ENCODE assay signal across 8 cellular contexts in the genomic region with DNA sequence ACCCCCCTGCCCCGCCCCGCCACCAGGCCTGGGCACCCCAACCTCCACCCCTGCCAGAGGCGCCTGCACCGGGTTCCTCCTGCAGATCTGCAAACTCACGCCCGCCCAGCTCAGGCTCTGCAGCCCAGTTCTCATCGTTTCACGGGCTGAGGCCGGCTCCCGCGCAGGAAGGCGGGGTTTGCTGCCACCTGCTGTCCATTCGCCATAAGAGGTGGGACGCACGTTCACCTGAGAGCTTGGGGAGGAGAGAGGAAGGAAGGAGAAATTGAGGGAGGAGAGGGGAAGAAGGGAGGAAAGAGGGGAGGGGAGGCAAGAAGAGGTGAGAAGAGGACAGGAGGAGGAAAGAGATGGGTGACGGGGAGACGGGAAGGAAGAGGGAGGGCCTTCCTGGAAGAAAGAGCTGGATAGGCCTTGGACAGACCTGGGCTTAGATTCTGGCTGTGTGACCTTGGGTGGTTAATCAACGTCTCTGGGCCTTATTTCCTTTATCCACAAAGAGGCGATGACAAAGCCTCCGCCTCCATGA.
A peak's percentile ranks its signal among the peaks of the same experiment; 100 is the strongest.
DNase-seq lines count a peak whose midpoint lies in the region; ATAC-seq and TF ChIP-seq lines count a peak whose summit lies in the region.

No MANE protein-coding gene starts in this region.

- intact Hi-C loops in left cardiac atrium (cut with DNase I): no loop called here

- peaks cover 9 to 13% of the 10 kb centered on the region in 2 donors for H3K36me3 Mint-ChIP-seq in activated naive CD4-positive, alpha-beta T cell treated with anti-CD3 and anti-CD28 coated beads, Interleukin-2, amount 50 U/mL, for 72 hours

- DNase-seq in GM04504 (ENCODE audit: low read depth) (peak; percentile 30), KG1 (lab: John Stamatoyannopoulos, UW) (peak; percentile 14), left cardiac atrium (peak; percentile 74), renal cortical epithelial cell (ENCODE audit: low read depth) (peak; percentile 19), GF-D8 (lab: John Stamatoyannopoulos, UW) (no peak)
- DNase-seq in activated naive CD4-positive, alpha-beta T cell treated with anti-CD3 and anti-CD28 coated beads, Interleukin-2, amount 50 U/mL, for 72 hours (ENCODE audit: low spot score in 2 of 2): peak in 1 of 2 donors; percentile 73

- ATAC-seq in SK-N-SH treated with all-trans-retinoic acid at 6 μM for 48 hours (peak; percentile 98), left cardiac atrium (peak; percentile 90 to 93), HG02610 (IDR thresholded peaks at IDR 0.05; ENCODE audit: unreplicated experiment) (no peak)
- ATAC-seq in activated naive CD4-positive, alpha-beta T cell treated with anti-CD3 and anti-CD28 coated beads, Interleukin-2, amount 50 U/mL, for 72 hours: peak; percentile 79 to 92

- no peak overlapping the region for H3K27ac Mint-ChIP-seq in activated naive CD4-positive, alpha-beta T cell treated with anti-CD3 and anti-CD28 coated beads, Interleukin-2, amount 50 U/mL, for 72 hours

- no peaks in the 10 kb centered on the region for H3K9me3 Mint-ChIP-seq in activated naive CD4-positive, alpha-beta T cell treated with anti-CD3 and anti-CD28 coated beads, Interleukin-2, amount 50 U/mL, for 72 hours

TF ChIP-seq in SK-N-SH treated with all-trans-retinoic acid at 6 μM for 48 hours, 23 proteins besides CTCF, POLR2A, EP300 and RAD21:
- no peak for TF ChIP-seq TSHZ2 (CRISPR knock-in tag; IDR thresholded peaks at IDR 0.05)
- TF ChIP-seq PPARA (CRISPR knock-in tag; IDR thresholded peaks at IDR 0.05; ENCODE audit: borderline replicate concordance): no peak
- TF ChIP-seq ARNTL (CRISPR knock-in tag; IDR thresholded peaks at IDR 0.05; ENCODE audit: borderline replicate concordance, low read depth): no peak
- no peak for TF ChIP-seq ZNF8 (CRISPR knock-in tag; IDR thresholded peaks at IDR 0.05)
- no peak for TF ChIP-seq BACH2 (CRISPR knock-in tag; IDR thresholded peaks at IDR 0.05; ENCODE audit: borderline replicate concordance)
- no peak for TF ChIP-seq ESRRG (CRISPR knock-in tag; IDR thresholded peaks at IDR 0.05)
- TF ChIP-seq CSDC2 (CRISPR knock-in tag; IDR thresholded peaks at IDR 0.05): no peak
- TF ChIP-seq TCF4 (CRISPR knock-in tag; IDR thresholded peaks at IDR 0.05; ENCODE audit: borderline replicate concordance): no peak
- TF ChIP-seq TOX (CRISPR knock-in tag; IDR thresholded peaks at IDR 0.05; ENCODE audit: borderline replicate concordance): no peak
- no peak for TF ChIP-seq ZFP30 (CRISPR knock-in tag; IDR thresholded peaks at IDR 0.05)
- TF ChIP-seq PATZ1 (CRISPR knock-in tag; IDR thresholded peaks at IDR 0.05; ENCODE audit: borderline replicate concordance): no peak
- no peak for TF ChIP-seq ZC3H10 (CRISPR knock-in tag; IDR thresholded peaks at IDR 0.05)
- no peak for TF ChIP-seq CSRNP3 (CRISPR knock-in tag; IDR thresholded peaks at IDR 0.05)
- no peak for TF ChIP-seq GLIS3 (CRISPR knock-in tag; IDR thresholded peaks at IDR 0.05)
- no peak for TF ChIP-seq SNAI2 (CRISPR knock-in tag; IDR thresholded peaks at IDR 0.05)
- no peak for TF ChIP-seq OSR1 (CRISPR knock-in tag; IDR thresholded peaks at IDR 0.05)
- TF ChIP-seq ISL1 (CRISPR knock-in tag; IDR thresholded peaks at IDR 0.05): no peak
- no peak for TF ChIP-seq ZNF70 (CRISPR knock-in tag; IDR thresholded peaks at IDR 0.05)
- TF ChIP-seq, protein P1, sequence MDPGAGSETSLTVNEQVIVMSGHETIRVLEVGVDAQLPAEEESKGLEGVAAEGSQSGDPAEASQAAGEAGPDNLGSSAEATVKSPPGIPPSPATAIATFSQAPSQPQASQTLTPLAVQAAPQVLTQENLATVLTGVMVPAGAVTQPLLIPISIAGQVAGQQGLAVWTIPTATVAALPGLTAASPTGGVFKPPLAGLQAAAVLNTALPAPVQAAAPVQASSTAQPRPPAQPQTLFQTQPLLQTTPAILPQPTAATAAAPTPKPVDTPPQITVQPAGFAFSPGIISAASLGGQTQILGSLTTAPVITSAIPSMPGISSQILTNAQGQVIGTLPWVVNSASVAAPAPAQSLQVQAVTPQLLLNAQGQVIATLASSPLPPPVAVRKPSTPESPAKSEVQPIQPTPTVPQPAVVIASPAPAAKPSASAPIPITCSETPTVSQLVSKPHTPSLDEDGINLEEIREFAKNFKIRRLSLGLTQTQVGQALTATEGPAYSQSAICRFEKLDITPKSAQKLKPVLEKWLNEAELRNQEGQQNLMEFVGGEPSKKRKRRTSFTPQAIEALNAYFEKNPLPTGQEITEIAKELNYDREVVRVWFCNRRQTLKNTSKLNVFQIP (CRISPR knock-in tag; IDR thresholded peaks at IDR 0.05; ENCODE audit: borderline replicate concordance, low read depth): no peak
- TF ChIP-seq ZNF565 (CRISPR knock-in tag; conservative IDR thresholded peaks at IDR 0.05; ENCODE audit: low read depth): no peak
TF ChIP-seq in SK-N-SH treated with all-trans-retinoic acid at 6 μM for 48 hours: peak in this region for 0.
